9 cellular contexts compared by ENCODE assay signal in genomic region chr7:107332488-107333269, GRCh38.
A peak's percentile ranks its signal among the peaks of the same experiment; 100 is the strongest.
DNase-seq lines count a peak whose midpoint lies in the region; ATAC-seq, FAIRE-seq and TF ChIP-seq lines count a peak whose summit lies in the region.
"Had no signal": no experiment of that assay in that cellular context is flagged by ENCODE, and none has a peak within 500 bp of the region (broad histone marks: within the 10 kb centered on the region; RNA-seq: fewer than 3 reads in every experiment).

No MANE protein-coding gene starts in this region.

- H3K36me3 ChIP-seq in left ventricle myocardium inferior (no peaks in the 10 kb centered on the region), aorta (ENCODE audit: control insufficient read depth in 1 of 2, insufficient read depth in 2 of 2, low read length in 1 of 2) (no peaks in the 10 kb centered on the region)

- peaks cover 33% of the 10 kb centered on the region for H3K4me1 Mint-ChIP-seq in T-helper 17 cell

- H3K9me3 ChIP-seq in left ventricle myocardium inferior (replicated peaks) (peaks cover 3% of the 10 kb centered on the region), T-helper 17 cell (ENCODE audit: control insufficient read depth, low read length, poor library complexity, severe bottlenecking) (no peaks in the 10 kb centered on the region), aorta (ENCODE audit: control insufficient read depth, low read length) (no peaks in the 10 kb centered on the region)

- ATAC-seq in left ventricle myocardium superior = no peak
- ATAC-seq in HG02981 (IDR thresholded peaks at IDR 0.05; ENCODE audit: unreplicated experiment) = peak; percentile 60
- ATAC-seq in T-helper 17 cell = no peak
- ATAC-seq in aorta (ENCODE audit: low FRiP score) = no peak
- no peak for ATAC-seq in Right ventricle myocardium inferior

- H3K27ac ChIP-seq in left ventricle myocardium inferior (replicated peaks) (no peak overlapping the region), aorta (ENCODE audit: low read depth in 1 of 2, low read length in 2 of 2) (no peak overlapping the region)

- no peak for FAIRE-seq in HTR-8/SVneo (lab: Jason Lieb, UNC)

- intact Hi-C loops in left ventricle myocardium inferior (cut with micrococcal nuclease) = no loop called here
- intact Hi-C loops in left ventricle myocardium superior (cut with micrococcal nuclease) = no loop called here
- intact Hi-C loops in aorta (cut with DNase I) = no loop called here
- intact Hi-C loops in Right ventricle myocardium inferior (cut with DNase I) = no loop called here

- H3K4me3 Mint-ChIP-seq in T-helper 17 cell = peak overlapping the region; percentile 68

- H3K27me3 ChIP-seq in left ventricle myocardium inferior (ENCODE audit: low read depth) (no peaks in the 10 kb centered on the region), aorta (ENCODE audit: control insufficient read depth in 1 of 2, insufficient read depth in 2 of 2, low read length in 1 of 2) (no peaks in the 10 kb centered on the region)

- H3K4me1 ChIP-seq in left ventricle myocardium inferior = peaks cover 15% of the 10 kb centered on the region
- H3K4me1 ChIP-seq in aorta (ENCODE audit: control insufficient read depth in 1 of 2, insufficient read depth in 2 of 2, low read length in 2 of 2) = no peaks in the 10 kb centered on the region

- DNase-seq in left ventricle myocardium inferior = no peak
- DNase-seq in left ventricle myocardium superior = no peak
- no peak for DNase-seq in T-helper 17 cell
- DNase-seq in HTR-8/SVneo (ENCODE audit: insufficient read length, low spot score) = no peak
- no peak for DNase-seq in aorta
- no peak for DNase-seq in NCI-H446 (lab: John Stamatoyannopoulos, UW)
- DNase-seq in Right ventricle myocardium inferior (ENCODE audit: missing footprints) = no peak
- DNase-seq: stimulated activated CD4-positive, alpha-beta T cell treated with anti-CD3 and anti-CD28 coated beads, Interleukin-4, amount 100 ng/mL, for 4 hours had no signal

- 86 to 88% methylated on average over 4 of the region's 4 CpGs for WGBS in aorta, 2 donors

- H3K36me3 Mint-ChIP-seq in T-helper 17 cell (ENCODE audit: low read depth) = peaks cover 6% of the 10 kb centered on the region

- no peaks in the 10 kb centered on the region for H3K27me3 Mint-ChIP-seq in T-helper 17 cell

- no peak for TF ChIP-seq CTCF in left ventricle myocardium inferior (IDR thresholded peaks at IDR 0.05; ENCODE audit: borderline replicate concordance)

- peak overlapping the region; percentile 69 for H3K27ac Mint-ChIP-seq in T-helper 17 cell

- H3K4me3 ChIP-seq in left ventricle myocardium inferior (peak overlapping the region; percentile 26), aorta (ENCODE audit: low read length in 2 of 2) (no peak overlapping the region)
